ENCODE assay signal across 25 cellular contexts in the genomic region with DNA sequence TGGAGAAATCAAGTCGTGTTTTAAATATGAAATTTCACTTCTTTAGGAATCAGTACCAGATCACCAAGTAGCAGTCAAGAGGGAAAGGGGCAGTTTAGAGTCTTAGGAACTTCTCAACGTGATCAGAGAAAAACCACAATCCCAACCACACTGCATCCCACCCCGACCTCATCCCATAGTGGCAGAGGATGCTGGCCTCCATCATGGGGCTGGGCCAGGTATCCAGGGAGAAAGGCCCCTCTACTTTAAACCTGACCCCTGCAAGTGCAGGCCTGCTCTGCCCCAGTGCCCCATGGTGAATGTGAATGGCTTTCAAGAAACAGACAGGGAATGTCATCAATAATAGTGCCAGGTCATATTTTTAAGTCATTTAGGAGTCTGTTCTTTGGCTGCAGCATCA. TPM values are rescaled to one million over a fixed set of nuclear protein-coding genes. Genes with fewer than 3 reads are reported as not detected.
DNase-seq lines count a peak whose midpoint lies in the region; ATAC-seq and TF ChIP-seq lines count a peak whose summit lies in the region.
"Had no signal": no experiment of that assay in that cellular context is flagged by ENCODE, and none has a peak within 500 bp of the region (broad histone marks: within the 10 kb centered on the region; RNA-seq: fewer than 3 reads in every experiment).

No MANE protein-coding gene starts in this region.

- H3K36me3 Mint-ChIP-seq in neural progenitor cell, result no peaks in the 10 kb centered on the region
- H3K36me3 Mint-ChIP-seq: CD4-positive, CD25-positive, alpha-beta regulatory T cell had no signal

- no peak overlapping the region for H3K9ac ChIP-seq in neural progenitor cell
- H3K9ac ChIP-seq: BLaER1 had no signal

- peaks cover 52% of the 10 kb centered on the region for H3K4me1 Mint-ChIP-seq in neural progenitor cell

- H4K20me1 ChIP-seq in neural progenitor cell (ENCODE audit: low read depth), result no peaks in the 10 kb centered on the region
- no peaks in the 10 kb centered on the region for H4K20me1 ChIP-seq in OCI-LY7 (ENCODE audit: insufficient read depth, low read length)

- no peak overlapping the region for H3K4me3 ChIP-seq in left ventricle myocardium inferior
- no peak overlapping the region for H3K4me3 ChIP-seq in coronary artery
- H3K4me3 ChIP-seq in neural progenitor cell, result no peak overlapping the region
- no peak overlapping the region for H3K4me3 ChIP-seq in aorta (ENCODE audit: low read length in 2 of 2)
- no peak overlapping the region for H3K4me3 ChIP-seq in OCI-LY7 (ENCODE audit: low read depth, low read length, poor library complexity, severe bottlenecking)
- H3K4me3 ChIP-seq: BLaER1, SK-N-MC had no signal

- 79 to 82% methylated on average over 3 of the region's 3 CpGs for WGBS in aorta, 2 donors

- H3K36me3 ChIP-seq in left ventricle myocardium inferior (peaks cover 8% of the 10 kb centered on the region), neural progenitor cell (no peaks in the 10 kb centered on the region), aorta (ENCODE audit: control insufficient read depth in 1 of 2, insufficient read depth in 2 of 2, low read length in 1 of 2) (no peaks in the 10 kb centered on the region), OCI-LY7 (ENCODE audit: insufficient read depth, low read length) (no peaks in the 10 kb centered on the region)
- H3K36me3 ChIP-seq: BLaER1 had no signal

- H3K79me2 ChIP-seq in neural progenitor cell (ENCODE audit: low read depth) (no peaks in the 10 kb centered on the region), OCI-LY7 (ENCODE audit: insufficient read depth, low read depth, low read length) (no peaks in the 10 kb centered on the region)

- peak overlapping the region; percentile 16 for H3K27ac Mint-ChIP-seq in neural progenitor cell
- H3K27ac Mint-ChIP-seq: CD4-positive, CD25-positive, alpha-beta regulatory T cell had no signal

- BruUV-seq in OCI-LY7 (replicated peaks; lab: Mats Ljungman, UMichigan), result no TSS peak

- no peak overlapping the region for H3K4me3 Mint-ChIP-seq in neural progenitor cell
- H3K4me3 Mint-ChIP-seq: CD4-positive, CD25-positive, alpha-beta regulatory T cell had no signal

- no peaks in the 10 kb centered on the region for H3K9me2 ChIP-seq in OCI-LY7 (ENCODE audit: insufficient read depth, low read length)

- H3K27me3 ChIP-seq in left ventricle myocardium inferior (ENCODE audit: low read depth), result peaks cover 22% of the 10 kb centered on the region
- H3K27me3 ChIP-seq in neural progenitor cell, result peaks cover 13% of the 10 kb centered on the region
- no peaks in the 10 kb centered on the region for H3K27me3 ChIP-seq in aorta (ENCODE audit: control insufficient read depth in 1 of 2, insufficient read depth in 2 of 2, low read length in 1 of 2)

- intact Hi-C loops in cardiac septum (cut with DNase I), result loop anchor here (10.0 kb wide), 1 partner anchor 248 kb away; no protein-coding TSS in a partner anchor
- intact Hi-C loops in left ventricle myocardium inferior (cut with micrococcal nuclease), result no loop called here
- intact Hi-C loops in aorta (cut with DNase I), result loop anchor here in 1 of 2 donors (10.0 kb wide), 1 partner anchor 68 kb away; no protein-coding TSS in a partner anchor
- intact Hi-C loops in OCI-LY7 (cut with micrococcal nuclease; ENCODE audit: unreplicated experiment), result no loop called here

- POLR2A ChIA-PET in OCI-LY7 (lab: Charles Lee), result no interaction called here

- H3K27ac ChIP-seq in left ventricle myocardium inferior (replicated peaks), result no peak overlapping the region
- no peak overlapping the region for H3K27ac ChIP-seq in coronary artery
- no peak overlapping the region for H3K27ac ChIP-seq in neural progenitor cell
- no peak overlapping the region for H3K27ac ChIP-seq in aorta (ENCODE audit: low read depth in 1 of 2, low read length in 2 of 2)
- H3K27ac ChIP-seq in OCI-LY7 (ENCODE audit: low read depth, low read length, poor library complexity, severe bottlenecking), result no peak overlapping the region
- H3K27ac ChIP-seq: BLaER1, RWPE1, SK-N-MC had no signal

- H3K4me1 ChIP-seq in left ventricle myocardium inferior, result peaks cover 22% of the 10 kb centered on the region
- H3K4me1 ChIP-seq in neural progenitor cell, result peaks cover 10% of the 10 kb centered on the region
- H3K4me1 ChIP-seq in aorta (ENCODE audit: control insufficient read depth in 1 of 2, insufficient read depth in 2 of 2, low read length in 2 of 2), result no peaks in the 10 kb centered on the region
- H3K4me1 ChIP-seq in OCI-LY7 (ENCODE audit: insufficient read depth, low read length, poor library complexity, severe bottlenecking), result peaks cover 5% of the 10 kb centered on the region

- no peak for ATAC-seq in aorta (ENCODE audit: low FRiP score)
- ATAC-seq: HCT116, Panc1 had no signal

- no peaks in the 10 kb centered on the region for H3K9me3 Mint-ChIP-seq in neural progenitor cell
- H3K9me3 Mint-ChIP-seq: CD4-positive, CD25-positive, alpha-beta regulatory T cell had no signal

- TF ChIP-seq CTCF in left ventricle myocardium inferior (IDR thresholded peaks at IDR 0.05; ENCODE audit: borderline replicate concordance) (no peak), coronary artery (IDR thresholded peaks at IDR 0.05) (no peak), neural progenitor cell (IDR thresholded peaks at IDR 0.05) (no peak), OCI-LY7 (conservative IDR thresholded peaks at IDR 0.05; ENCODE audit: low read length) (no peak)

- DNase-seq in cardiac septum (ENCODE audit: low spot score) (peak; percentile 56), left ventricle myocardium inferior (no peak), coronary artery (ENCODE audit: low spot score) (peak; percentile 29), neural progenitor cell (ENCODE audit: low spot score) (peak; percentile 0), aorta (peak; percentile 6 to 37), DMS79 (lab: John Stamatoyannopoulos, UW) (no peak), NCI-H524 treated with DMSO at 0.1 percent for 48 hours (lab: John Stamatoyannopoulos, UW) (no peak), OCI-LY7 (ENCODE audit: low spot score) (no peak)
- DNase-seq: CD4-positive, CD25-positive, alpha-beta regulatory T cell; DMS153; GOT3; NCI-H1048; NCI-H1417; NCI-H1694; NCI-H2029 treated with DMSO at 0.1 percent for 48 hours; NCI-H446 treated with DMSO at 0.1 percent for 48 hours; NCI-H526 treated with DMSO at 0.1 percent for 48 hours; SHP77 treated with DMSO at 0.1 percent for 48 hours had no signal

- H3F3A ChIP-seq in neural progenitor cell (ENCODE audit: low read depth), result no peaks in the 10 kb centered on the region

- CTCF ChIA-PET in OCI-LY7 (lab: Charles Lee; ENCODE audit: unreplicated experiment), result no interaction called here

- H3K27me3 Mint-ChIP-seq in neural progenitor cell (ENCODE audit: insufficient read depth, low read depth), result peaks cover 10% of the 10 kb centered on the region

- H2AFZ ChIP-seq in neural progenitor cell (replicated peaks) (no peak overlapping the region), OCI-LY7 (ENCODE audit: low read length) (no peak overlapping the region)

- no peak overlapping the region for H3K4me2 ChIP-seq in neural progenitor cell
- H3K4me2 ChIP-seq in OCI-LY7 (ENCODE audit: low read length), result no peak overlapping the region
- H3K4me2 ChIP-seq: BLaER1 had no signal

- H3K9me3 ChIP-seq in left ventricle myocardium inferior (replicated peaks) (no peaks in the 10 kb centered on the region), neural progenitor cell (ENCODE audit: low read depth) (no peaks in the 10 kb centered on the region), aorta (ENCODE audit: control insufficient read depth, low read length) (no peaks in the 10 kb centered on the region), OCI-LY7 (ENCODE audit: low read length) (no peaks in the 10 kb centered on the region)

RNA-seq across cellular contexts. Expression of gene CHST1, which starts 12.1 kb away (rescaled TPM):
- 2.6 TPM for total RNA-seq in cardiac septum
- total RNA-seq in left ventricle myocardium inferior, result 2.9 TPM
- 0.53 TPM in 1 of 2 replicates, not detected in the other for total RNA-seq in neural progenitor cell (ENCODE audit: low replicate concordance)
- total RNA-seq in aorta, result 10 to 100 TPM; 11.0 to 15.2 TPM
- polyA plus RNA-seq in aorta, result 10 to 100 TPM in 1 of 2 donors, 1 to 10 TPM in 1; 6.0 to 31.0 TPM
- total RNA-seq in OCI-LY7 (2014; rRNA removed; shearing (Covaris generic)), result not detected in 2 replicates
- total RNA-seq in OCI-LY7 (2022), result not detected in 2 replicates
- total RNA-seq: G401, HT-29 had no signal

Comparison
In these comparisons a context has a peak if more than half of its experiments do, and no peak if none do; other contexts are left out.
1. DNase-seq: peak in cardiac septum (single experiment), coronary artery (single experiment), neural progenitor cell (single experiment) and aorta (2 of 2); none in left ventricle myocardium inferior (single experiment), DMS79 (single experiment), NCI-H524 treated with DMSO at 0.1 percent for 48 hours (single experiment) and OCI-LY7 (single experiment).